6 cellular contexts compared by ENCODE assay signal in genomic region chr6:2653369-2654032, GRCh38.
"Had no signal": no experiment of that assay in that cellular context is flagged by ENCODE, and none has a peak within 500 bp of the region (broad histone marks: within the 10 kb centered on the region; RNA-seq: fewer than 3 reads in every experiment).

No MANE protein-coding gene starts in this region.

- DNase-seq: GM23248, GOT3, H7, IMR-90 had no signal

- ATAC-seq: HCT116, K562 had no signal
